29 cellular contexts compared by ENCODE assay signal in the genomic region with DNA sequence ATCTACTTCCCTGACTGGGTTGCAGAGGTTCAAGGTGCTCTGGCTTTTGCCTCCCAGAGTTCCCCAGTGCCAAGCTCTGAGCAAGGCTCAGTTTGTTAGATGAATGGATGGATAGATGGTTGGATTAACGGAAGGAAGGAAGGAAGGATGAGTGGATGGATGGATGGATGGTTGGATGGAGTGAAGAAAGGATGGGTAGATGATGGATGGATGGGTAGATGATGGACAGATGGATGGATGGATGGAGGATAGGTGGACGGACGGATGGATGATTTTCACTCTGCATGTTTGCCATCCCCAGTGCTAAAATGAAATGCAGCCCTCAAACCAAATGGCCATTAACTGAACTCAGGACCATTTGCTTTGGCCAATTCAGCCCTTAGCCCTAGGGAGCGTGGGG. TPM values are rescaled to one million over a fixed set of nuclear protein-coding genes. Genes with fewer than 3 reads are reported as not detected.
"Had no signal": no experiment of that assay in that cellular context is flagged by ENCODE, and none has a peak within 500 bp of the region (broad histone marks: within the 10 kb centered on the region; RNA-seq: fewer than 3 reads in every experiment).

No MANE protein-coding gene starts in this region.

- H2AFZ ChIP-seq: hepatocyte had no signal

- H3K4me1 ChIP-seq: colonic mucosa, foreskin keratinocyte, left lung had no signal

- FAIRE-seq: endometrium, endothelial cell of umbilical vein, frontal cortex, kidney had no signal

- DNase-seq: colonic mucosa; cortex of kidney; effector CD8-positive, alpha-beta T cell; effector memory CD8-positive, alpha-beta T cell; foreskin keratinocyte; heart left ventricle; hypothalamus; immature natural killer cell; islet precursor cell; kidney; kidney glomerular epithelial cell; left colon; left lung; left ventricle myocardium superior; mammary epithelial cell; mesendoderm; midbrain; naive thymus-derived CD4-positive, alpha-beta T cell had no signal

- ATAC-seq: effector memory CD8-positive, alpha-beta T cell; foreskin keratinocyte; gastroesophageal sphincter; heart left ventricle; left colon; left ventricle myocardium superior; naive thymus-derived CD4-positive, alpha-beta T cell had no signal

- H3K79me2 ChIP-seq: hepatocyte had no signal

- H3K9me3 Mint-ChIP-seq: dendritic cell treated with granulocyte-macrophage colony-stimulating factor and Interleukin-4, amounts not matched to agents 40 ng/mL and 50 ng/mL, for 4 days; effector memory CD8-positive, alpha-beta T cell; endodermal cell; immature natural killer cell had no signal

- H3K9me3 ChIP-seq: colonic mucosa, esophagus muscularis mucosa, gastroesophageal sphincter, heart left ventricle, left lung had no signal

- H3K4me3 Mint-ChIP-seq: dendritic cell treated with granulocyte-macrophage colony-stimulating factor and Interleukin-4, amounts not matched to agents 40 ng/mL and 50 ng/mL, for 4 days; effector memory CD8-positive, alpha-beta T cell; endodermal cell; immature natural killer cell; memory B cell; naive thymus-derived CD4-positive, alpha-beta T cell had no signal

- H3K27ac ChIP-seq: colonic mucosa, esophagus muscularis mucosa, foreskin keratinocyte, gastroesophageal sphincter, heart left ventricle, hepatocyte, left lung had no signal

- H3K27me3 Mint-ChIP-seq: dendritic cell treated with granulocyte-macrophage colony-stimulating factor and Interleukin-4, amounts not matched to agents 40 ng/mL and 50 ng/mL, for 4 days; effector memory CD8-positive, alpha-beta T cell; naive thymus-derived CD4-positive, alpha-beta T cell had no signal

- H3K36me3 Mint-ChIP-seq: immature natural killer cell; memory B cell; naive thymus-derived CD4-positive, alpha-beta T cell had no signal

- H3K4me2 ChIP-seq: hepatocyte had no signal

- H3K4me3 ChIP-seq: colonic mucosa, esophagus muscularis mucosa, gastroesophageal sphincter, heart left ventricle, hepatocyte, left lung, lung had no signal

- H3K27me3 ChIP-seq: colonic mucosa, esophagus muscularis mucosa, foreskin keratinocyte, gastroesophageal sphincter, heart left ventricle, hepatocyte, left lung had no signal

- H3K36me3 ChIP-seq: colonic mucosa, esophagus muscularis mucosa, gastroesophageal sphincter, heart left ventricle, left lung had no signal

- H3K27ac Mint-ChIP-seq: dendritic cell treated with granulocyte-macrophage colony-stimulating factor and Interleukin-4, amounts not matched to agents 40 ng/mL and 50 ng/mL, for 4 days; effector memory CD8-positive, alpha-beta T cell; endodermal cell; immature natural killer cell; memory B cell had no signal

RNA-seq across cellular contexts. Expression of a gene that starts 27.4 kb away (rescaled TPM):
- total RNA-seq: epithelial cell of proximal tubule had no signal
